ENCODE assay signal across 18 cellular contexts in the genomic region with DNA sequence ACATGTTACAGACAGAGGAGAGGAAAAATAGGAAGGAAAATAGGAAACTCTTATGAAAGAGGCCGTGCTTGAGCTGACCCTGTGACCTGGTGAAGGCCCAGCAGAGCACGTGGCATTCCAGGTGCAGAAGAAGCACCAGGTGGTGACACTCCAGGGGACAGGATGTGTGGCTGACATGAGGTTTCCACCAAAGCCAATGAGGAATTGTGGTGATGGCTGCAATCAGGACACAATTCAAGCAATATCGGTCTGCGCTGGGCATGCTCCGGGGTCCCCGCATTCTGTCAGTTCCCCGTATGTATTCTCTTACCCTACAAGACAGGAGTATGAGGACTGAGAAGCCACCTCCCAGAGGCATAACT.
DNase-seq lines count a peak whose midpoint lies in the region; TF ChIP-seq lines count a peak whose summit lies in the region.
"Had no signal": no experiment of that assay in that cellular context is flagged by ENCODE, and none has a peak within 500 bp of the region (broad histone marks: within the 10 kb centered on the region; RNA-seq: fewer than 3 reads in every experiment).

No MANE protein-coding gene starts in this region.

- peaks cover 16% of the 10 kb centered on the region for H3K4me1 ChIP-seq in BLaER1
- H3K4me1 ChIP-seq: SJSA1 had no signal

- TF ChIP-seq RAD21 in neural cell (conservative IDR thresholded peaks at IDR 0.05), result no peak

- no peak for TF ChIP-seq CTCF in neural cell (IDR thresholded peaks at IDR 0.05; ENCODE audit: poor library complexity, severe bottlenecking)

- TF ChIP-seq EP300 in neural cell (conservative IDR thresholded peaks at IDR 0.05; ENCODE audit: poor library complexity, severe bottlenecking), result no peak

- no peaks in the 10 kb centered on the region for H3F3A ChIP-seq in neural cell (ENCODE audit: insufficient read depth, low read length, poor library complexity, severe bottlenecking)

- DNase-seq in NCI-H146 treated with DMSO at 0.1 percent for 48 hours (lab: John Stamatoyannopoulos, UW; ENCODE audit: unreplicated experiment) (peak; percentile 21), SHP77 (lab: John Stamatoyannopoulos, UW) (peak; percentile 45 to 77), NCI-H1105 (lab: John Stamatoyannopoulos, UW) (no peak), DMS53 treated with DMSO at 0.1 percent for 48 hours (lab: John Stamatoyannopoulos, UW; ENCODE audit: unreplicated experiment) (no peak)
- DNase-seq in stimulated activated naive CD4-positive, alpha-beta T cell treated with Interleukin-2 at 50 U/mL for 16 hours (lab: John Stamatoyannopoulos, UW), result no peak
- DNase-seq: CD4-positive, CD25-positive, alpha-beta regulatory T cell; DMS79 treated with DMSO at 0.1 percent for 48 hours; H7; NCI-H1092; NCI-H1694 treated with DMSO at 0.1 percent for 48 hours; NCI-H2081 treated with DMSO at 0.1 percent for 48 hours; NCI-H2171 treated with DMSO at 0.1 percent for 48 hours; NCI-H526 treated with DMSO at 0.1 percent for 48 hours; NK-92 treated with Interleukin-12 subunit alpha and Interleukin-12 subunit beta, amount 100 ng/mL, for 24 hours had no signal

- peaks cover 12% of the 10 kb centered on the region for H3K9me3 ChIP-seq in BLaER1
- no peaks in the 10 kb centered on the region for H3K9me3 ChIP-seq in neural cell (ENCODE audit: low read length)

- no peaks in the 10 kb centered on the region for H3K27me3 ChIP-seq in BLaER1
- no peaks in the 10 kb centered on the region for H3K27me3 ChIP-seq in neural cell (ENCODE audit: insufficient read depth, low read depth, low read length)
- H3K27me3 ChIP-seq: SJSA1 had no signal

- no peaks in the 10 kb centered on the region for H3K79me2 ChIP-seq in neural cell (replicated peaks; ENCODE audit: insufficient read depth, low read length)

- no peak overlapping the region for H2AFZ ChIP-seq in neural cell (ENCODE audit: low read depth, low read length)

- H3K9me2 ChIP-seq in neural cell (ENCODE audit: insufficient read depth, low read length), result no peaks in the 10 kb centered on the region

- H4K20me1 ChIP-seq in BLaER1 (no peaks in the 10 kb centered on the region), neural cell (ENCODE audit: insufficient read depth) (no peaks in the 10 kb centered on the region)

- H3K27ac ChIP-seq in BLaER1 (0 out of 2 replicates have a peak overlapping the region, but pooled peaks have one; percentile 13), neural cell (ENCODE audit: low read length) (peak overlapping the region; percentile 97)
- H3K27ac ChIP-seq: SJSA1 had no signal

- peak overlapping the region; percentile 34 for H3K4me2 ChIP-seq in BLaER1
- H3K4me2 ChIP-seq in neural cell (ENCODE audit: low read length), result no peak overlapping the region

- H3K4me3 ChIP-seq in BLaER1 (no peak overlapping the region), neural cell (ENCODE audit: low read length) (no peak overlapping the region)
- H3K4me3 ChIP-seq: K562, SJSA1 had no signal

- 0 out of 2 replicates have a peak overlapping the region, but pooled peaks have one; percentile 16 for H3K9ac ChIP-seq in BLaER1
- H3K9ac ChIP-seq in neural cell (ENCODE audit: low read length), result no peak overlapping the region

- H3K36me3 ChIP-seq in BLaER1 (no peaks in the 10 kb centered on the region), neural cell (ENCODE audit: insufficient read depth, low read length) (no peaks in the 10 kb centered on the region)
- H3K36me3 ChIP-seq: SJSA1 had no signal

TF ChIP-seq in neural cell, 6 proteins besides CTCF, POLR2A, EP300 and RAD21:
- TF ChIP-seq, protein P1, sequence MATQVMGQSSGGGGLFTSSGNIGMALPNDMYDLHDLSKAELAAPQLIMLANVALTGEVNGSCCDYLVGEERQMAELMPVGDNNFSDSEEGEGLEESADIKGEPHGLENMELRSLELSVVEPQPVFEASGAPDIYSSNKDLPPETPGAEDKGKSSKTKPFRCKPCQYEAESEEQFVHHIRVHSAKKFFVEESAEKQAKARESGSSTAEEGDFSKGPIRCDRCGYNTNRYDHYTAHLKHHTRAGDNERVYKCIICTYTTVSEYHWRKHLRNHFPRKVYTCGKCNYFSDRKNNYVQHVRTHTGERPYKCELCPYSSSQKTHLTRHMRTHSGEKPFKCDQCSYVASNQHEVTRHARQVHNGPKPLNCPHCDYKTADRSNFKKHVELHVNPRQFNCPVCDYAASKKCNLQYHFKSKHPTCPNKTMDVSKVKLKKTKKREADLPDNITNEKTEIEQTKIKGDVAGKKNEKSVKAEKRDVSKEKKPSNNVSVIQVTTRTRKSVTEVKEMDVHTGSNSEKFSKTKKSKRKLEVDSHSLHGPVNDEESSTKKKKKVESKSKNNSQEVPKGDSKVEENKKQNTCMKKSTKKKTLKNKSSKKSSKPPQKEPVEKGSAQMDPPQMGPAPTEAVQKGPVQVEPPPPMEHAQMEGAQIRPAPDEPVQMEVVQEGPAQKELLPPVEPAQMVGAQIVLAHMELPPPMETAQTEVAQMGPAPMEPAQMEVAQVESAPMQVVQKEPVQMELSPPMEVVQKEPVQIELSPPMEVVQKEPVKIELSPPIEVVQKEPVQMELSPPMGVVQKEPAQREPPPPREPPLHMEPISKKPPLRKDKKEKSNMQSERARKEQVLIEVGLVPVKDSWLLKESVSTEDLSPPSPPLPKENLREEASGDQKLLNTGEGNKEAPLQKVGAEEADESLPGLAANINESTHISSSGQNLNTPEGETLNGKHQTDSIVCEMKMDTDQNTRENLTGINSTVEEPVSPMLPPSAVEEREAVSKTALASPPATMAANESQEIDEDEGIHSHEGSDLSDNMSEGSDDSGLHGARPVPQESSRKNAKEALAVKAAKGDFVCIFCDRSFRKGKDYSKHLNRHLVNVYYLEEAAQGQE (IDR thresholded peaks at IDR 0.05; ENCODE audit: borderline replicate concordance), result no peak
- TF ChIP-seq MXI1 (conservative IDR thresholded peaks at IDR 0.05; ENCODE audit: poor library complexity, severe bottlenecking) (no peak), TAF1 (IDR thresholded peaks at IDR 0.05; ENCODE audit: low read depth) (no peak)

Comparison
In these comparisons a context has a peak if more than half of its experiments do, and no peak if none do; other contexts are left out.
1. DNase-seq: peak in NCI-H146 treated with DMSO at 0.1 percent for 48 hours (single experiment) and SHP77 (2 of 2); none in NCI-H1105 (single experiment), DMS53 treated with DMSO at 0.1 percent for 48 hours (single experiment) and stimulated activated naive CD4-positive, alpha-beta T cell treated with Interleukin-2 at 50 U/mL for 16 hours (single experiment).